1 cellular context compared by ENCODE assay signal in genomic region chr3:158918008-158918407, GRCh38.
TF ChIP-seq lines count a peak whose summit lies in the region.

No MANE protein-coding gene starts in this region.

TF ChIP-seq in H1, 55 proteins besides CTCF, POLR2A, EP300 and RAD21 (continued from another document):
- TF ChIP-seq TAF1 (IDR thresholded peaks at IDR 0.05; ENCODE audit: low read depth, low read length): no peak
- no peak for TF ChIP-seq RBBP5 (IDR thresholded peaks at IDR 0.05; ENCODE audit: borderline replicate concordance, low read depth, low read length)
- TF ChIP-seq E2F6 (IDR thresholded peaks at IDR 0.05): no peak
- no peak for TF ChIP-seq CBX8 (IDR thresholded peaks at IDR 0.05; ENCODE audit: borderline replicate concordance, low read depth, low read length)
- no peak for TF ChIP-seq BACH1 (IDR thresholded peaks at IDR 0.05; ENCODE audit: low read length)
- no peak for TF ChIP-seq POLR2AphosphoS5 (IDR thresholded peaks at IDR 0.05; ENCODE audit: low read depth, low read length)
- TF ChIP-seq KDM4A (IDR thresholded peaks at IDR 0.05; ENCODE audit: low read depth, low read length, severe bottlenecking): no peak
- no peak for TF ChIP-seq TAF7 (optimal IDR thresholded peaks at IDR 0.05; ENCODE audit: borderline replicate concordance, low read depth, low read length)
